ENCODE assay signal across 1 cellular context in the genomic region with DNA sequence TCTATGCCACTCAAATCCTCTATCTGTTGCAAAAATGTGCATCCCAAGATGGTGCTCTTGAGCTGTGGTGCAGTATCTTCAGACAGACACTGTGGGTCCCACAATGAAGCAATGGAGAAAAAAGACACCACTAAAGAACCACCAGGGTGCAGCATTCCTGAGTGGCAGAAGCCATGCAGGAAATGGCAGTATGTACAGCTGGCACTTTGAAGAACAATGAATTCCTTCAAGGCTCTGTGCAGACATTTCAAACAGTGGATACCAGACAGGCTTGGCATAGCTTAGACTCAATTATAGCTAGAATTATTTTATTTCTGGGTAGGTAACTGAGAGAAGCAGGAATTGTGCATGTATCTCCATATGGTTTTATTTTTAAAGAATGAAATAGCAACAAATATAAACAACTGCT.
TF ChIP-seq lines count a peak whose summit lies in the region.

No MANE protein-coding gene starts in this region.

TF ChIP-seq in liver, 16 proteins besides CTCF, POLR2A, EP300 and RAD21 (continued from another document):
- TF ChIP-seq, protein P1, sequence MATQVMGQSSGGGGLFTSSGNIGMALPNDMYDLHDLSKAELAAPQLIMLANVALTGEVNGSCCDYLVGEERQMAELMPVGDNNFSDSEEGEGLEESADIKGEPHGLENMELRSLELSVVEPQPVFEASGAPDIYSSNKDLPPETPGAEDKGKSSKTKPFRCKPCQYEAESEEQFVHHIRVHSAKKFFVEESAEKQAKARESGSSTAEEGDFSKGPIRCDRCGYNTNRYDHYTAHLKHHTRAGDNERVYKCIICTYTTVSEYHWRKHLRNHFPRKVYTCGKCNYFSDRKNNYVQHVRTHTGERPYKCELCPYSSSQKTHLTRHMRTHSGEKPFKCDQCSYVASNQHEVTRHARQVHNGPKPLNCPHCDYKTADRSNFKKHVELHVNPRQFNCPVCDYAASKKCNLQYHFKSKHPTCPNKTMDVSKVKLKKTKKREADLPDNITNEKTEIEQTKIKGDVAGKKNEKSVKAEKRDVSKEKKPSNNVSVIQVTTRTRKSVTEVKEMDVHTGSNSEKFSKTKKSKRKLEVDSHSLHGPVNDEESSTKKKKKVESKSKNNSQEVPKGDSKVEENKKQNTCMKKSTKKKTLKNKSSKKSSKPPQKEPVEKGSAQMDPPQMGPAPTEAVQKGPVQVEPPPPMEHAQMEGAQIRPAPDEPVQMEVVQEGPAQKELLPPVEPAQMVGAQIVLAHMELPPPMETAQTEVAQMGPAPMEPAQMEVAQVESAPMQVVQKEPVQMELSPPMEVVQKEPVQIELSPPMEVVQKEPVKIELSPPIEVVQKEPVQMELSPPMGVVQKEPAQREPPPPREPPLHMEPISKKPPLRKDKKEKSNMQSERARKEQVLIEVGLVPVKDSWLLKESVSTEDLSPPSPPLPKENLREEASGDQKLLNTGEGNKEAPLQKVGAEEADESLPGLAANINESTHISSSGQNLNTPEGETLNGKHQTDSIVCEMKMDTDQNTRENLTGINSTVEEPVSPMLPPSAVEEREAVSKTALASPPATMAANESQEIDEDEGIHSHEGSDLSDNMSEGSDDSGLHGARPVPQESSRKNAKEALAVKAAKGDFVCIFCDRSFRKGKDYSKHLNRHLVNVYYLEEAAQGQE (IDR thresholded peaks at IDR 0.05), result no peak
- TF ChIP-seq SP1 (IDR thresholded peaks at IDR 0.05) (no peak), FOXA1 (IDR thresholded peaks at IDR 0.05) (no peak), RXRA (IDR thresholded peaks at IDR 0.05) (no peak)
- TF ChIP-seq, protein P2, sequence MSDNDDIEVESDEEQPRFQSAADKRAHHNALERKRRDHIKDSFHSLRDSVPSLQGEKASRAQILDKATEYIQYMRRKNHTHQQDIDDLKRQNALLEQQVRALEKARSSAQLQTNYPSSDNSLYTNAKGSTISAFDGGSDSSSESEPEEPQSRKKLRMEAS (IDR thresholded peaks at IDR 0.05), result no peak
TF ChIP-seq in liver: peak in this region for 0.
